In the genomic region with DNA sequence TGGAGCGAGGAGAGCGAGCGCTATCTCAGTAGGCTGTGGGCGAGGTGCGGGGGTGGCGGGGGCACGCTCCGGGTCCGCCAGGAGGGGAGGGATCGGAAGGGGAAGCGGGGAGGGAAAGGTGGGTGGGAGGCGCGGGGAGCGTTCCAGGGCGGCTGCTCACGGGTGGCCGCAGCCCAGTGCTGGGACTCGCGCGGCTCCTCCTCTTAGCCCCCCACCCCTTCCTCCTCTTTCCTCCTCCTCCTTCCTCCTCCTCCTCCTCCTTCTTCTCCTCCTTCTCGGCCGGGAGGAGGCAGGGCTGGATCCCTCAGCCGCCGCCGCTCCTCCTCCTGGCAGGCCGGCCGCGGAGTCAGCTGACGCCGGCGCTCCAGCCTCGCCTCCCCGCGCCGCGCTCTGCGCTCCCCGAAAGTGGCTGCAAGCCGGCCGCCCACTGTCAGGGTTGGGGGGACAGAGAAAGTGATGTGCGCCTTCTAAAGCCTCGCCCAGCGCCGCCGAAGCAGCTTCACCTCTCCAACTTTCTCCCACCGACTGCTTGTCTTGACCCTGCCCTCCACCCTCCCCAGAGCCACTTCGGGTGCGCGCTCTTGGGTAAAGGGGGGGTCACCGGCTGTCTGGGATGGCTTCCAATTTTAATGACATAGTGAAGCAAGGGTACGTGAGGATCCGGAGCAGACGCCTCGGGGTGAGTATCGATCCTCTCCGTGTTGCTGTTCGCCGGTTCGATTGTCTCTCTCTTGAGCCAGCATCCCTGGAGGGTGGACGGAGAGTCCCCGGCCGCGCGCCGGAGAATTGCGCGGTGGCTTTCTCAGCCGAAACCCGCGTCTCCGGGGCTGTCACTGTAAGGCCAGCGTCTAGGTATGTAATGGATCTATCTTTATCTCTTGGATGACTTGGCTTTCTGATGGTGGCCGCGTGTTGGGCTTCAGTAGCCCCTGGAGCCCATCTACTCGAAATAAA, we compare ENCODE assay signal across 8 cellular contexts. TPM values are rescaled to one million over a fixed set of nuclear protein-coding genes. Genes with fewer than 3 reads are reported as not detected.
DNase-seq lines count a peak whose midpoint lies in the region; TF ChIP-seq lines count a peak whose summit lies in the region.

DOK5 (plus strand) TSS at position 260 of the 954 bp plus-strand sequence; CDS start at position 614, 354 bp downstream.

- intact Hi-C loops in breast epithelium (cut with DNase I; ENCODE audit: low total_unique reads) (no loop called here), MCF 10A (cut with micrococcal nuclease) (no loop called here), vagina (cut with DNase I) (no loop called here)

- no peaks in the 10 kb centered on the region for H3K9me3 ChIP-seq in breast epithelium
- no peaks in the 10 kb centered on the region for H3K9me3 ChIP-seq in vagina

- no peaks in the 10 kb centered on the region for H3K4me1 ChIP-seq in breast epithelium
- H3K4me1 ChIP-seq in vagina, result peaks cover 7% of the 10 kb centered on the region

- DNase-seq in breast epithelium (ENCODE audit: low spot score in 2 of 2), result no peak
- DNase-seq in MCF 10A (ENCODE audit: unreplicated experiment), result no peak
- DNase-seq in fibroblast of pulmonary artery (ENCODE audit: low read depth), result peak; percentile 64
- peak; percentile 14 for DNase-seq in myocyte (ENCODE audit: low read depth)
- DNase-seq in vagina (ENCODE audit: extremely low spot score in 2 of 2), result peak in 1 of 2 donors; percentile 67
- no peak for DNase-seq in GM20000 (ENCODE audit: low spot score)
- DNase-seq in stimulated activated CD4-positive, alpha-beta T cell treated with anti-CD3 and anti-CD28 coated beads, Interleukin-4, amount 100 ng/mL, for 4 hours, result no peak
- no peak for DNase-seq in activated naive CD4-positive, alpha-beta T cell treated with anti-CD3 and anti-CD28 coated beads, Interleukin-2, amount 10 ng/mL, durations not matched to agents 7 days and 5 days

- H3K36me3 ChIP-seq in breast epithelium (no peaks in the 10 kb centered on the region), vagina (no peaks in the 10 kb centered on the region)

- H3K27me3 Mint-ChIP-seq in MCF 10A (ENCODE audit: insufficient read depth, unreplicated experiment), result peaks cover 53% of the 10 kb centered on the region
- peaks cover 41% of the 10 kb centered on the region for H3K27me3 Mint-ChIP-seq in activated naive CD4-positive, alpha-beta T cell treated with anti-CD3 and anti-CD28 coated beads, Interleukin-2, amount 10 ng/mL, durations not matched to agents 7 days and 5 days

- no TSS peak for BruUV-seq in MCF 10A (replicated peaks; lab: Mats Ljungman, UMichigan)

- H3K27ac ChIP-seq in breast epithelium (peak within 1 kb of the TSS; percentile 48 to 59), vagina (no peak within 1 kb of the TSS)

- POLR2A ChIA-PET in MCF 10A (lab: Yijun Ruan, JAX), result no interaction called here

- no peaks in the 10 kb centered on the region for H3K9me3 Mint-ChIP-seq in MCF 10A (ENCODE audit: unreplicated experiment)
- H3K9me3 Mint-ChIP-seq in activated naive CD4-positive, alpha-beta T cell treated with anti-CD3 and anti-CD28 coated beads, Interleukin-2, amount 10 ng/mL, durations not matched to agents 7 days and 5 days, result no peaks in the 10 kb centered on the region

- H3K27me3 ChIP-seq in breast epithelium (peaks cover 0 to 12% of the 10 kb centered on the region in 2 donors), vagina (no peaks in the 10 kb centered on the region)

- TF ChIP-seq CTCF in breast epithelium (IDR thresholded peaks at IDR 0.05) (no peak), MCF 10A (IDR thresholded peaks at IDR 0.05; ENCODE audit: unreplicated experiment) (no peak), fibroblast of pulmonary artery (IDR thresholded peaks at IDR 0.05; ENCODE audit: low read length, missing control alignments) (no peak), vagina (IDR thresholded peaks at IDR 0.05) (no peak), GM20000 (IDR thresholded peaks at IDR 0.05; ENCODE audit: extremely low read depth, missing control alignments) (no peak)

- H3K4me3 Mint-ChIP-seq in MCF 10A (ENCODE audit: unreplicated experiment), result no peak within 1 kb of the TSS
- H3K4me3 Mint-ChIP-seq in activated naive CD4-positive, alpha-beta T cell treated with anti-CD3 and anti-CD28 coated beads, Interleukin-2, amount 10 ng/mL, durations not matched to agents 7 days and 5 days, result no peak within 1 kb of the TSS

- TF ChIP-seq POLR2A in breast epithelium (IDR thresholded peaks at IDR 0.05), result no peak
- no peak for TF ChIP-seq POLR2A in vagina (IDR thresholded peaks at IDR 0.05)

- H3K27ac Mint-ChIP-seq in MCF 10A (ENCODE audit: low read depth, unreplicated experiment), result no peak within 1 kb of the TSS
- no peak within 1 kb of the TSS for H3K27ac Mint-ChIP-seq in activated naive CD4-positive, alpha-beta T cell treated with anti-CD3 and anti-CD28 coated beads, Interleukin-2, amount 10 ng/mL, durations not matched to agents 7 days and 5 days

- H3K4me1 Mint-ChIP-seq in MCF 10A (ENCODE audit: insufficient read depth, unreplicated experiment), result no peaks in the 10 kb centered on the region
- no peaks in the 10 kb centered on the region for H3K4me1 Mint-ChIP-seq in activated naive CD4-positive, alpha-beta T cell treated with anti-CD3 and anti-CD28 coated beads, Interleukin-2, amount 10 ng/mL, durations not matched to agents 7 days and 5 days

- peak within 1 kb of the TSS; percentile 65 to 72 (median 66) for H3K4me3 ChIP-seq in breast epithelium
- H3K4me3 ChIP-seq in fibroblast of pulmonary artery (replicated peaks; ENCODE audit: low read depth, low read length), result peak within 1 kb of the TSS; percentile 75
- H3K4me3 ChIP-seq in vagina, result peak within 1 kb of the TSS; percentile 45 to 51

- no peaks in the 10 kb centered on the region for H3K36me3 Mint-ChIP-seq in MCF 10A (ENCODE audit: insufficient read depth, unreplicated experiment)
- no peaks in the 10 kb centered on the region for H3K36me3 Mint-ChIP-seq in activated naive CD4-positive, alpha-beta T cell treated with anti-CD3 and anti-CD28 coated beads, Interleukin-2, amount 10 ng/mL, durations not matched to agents 7 days and 5 days

- CTCF ChIA-PET in MCF 10A (lab: Yijun Ruan, JAX), result interaction anchor here (0.6 kb wide), 1 partner anchor 257 kb away, joined by 3 read pairs; no protein-coding TSS in a partner anchor
- CTCF ChIA-PET in activated naive CD4-positive, alpha-beta T cell treated with anti-CD3 and anti-CD28 coated beads, Interleukin-2, amount 10 ng/mL, durations not matched to agents 7 days and 5 days (lab: Charles Lee), result no interaction called here

RNA-seq across cellular contexts. Expression of gene DOK5, which starts in this region (rescaled TPM):
- total RNA-seq in breast epithelium (1 to 10 TPM; 2.0 to 4.0 (median 3.4) TPM), MCF 10A (2022) (not detected in 2 replicates), myocyte (0.10 and 0.96 TPM in 2 replicates), vagina (2.5 TPM)
- 2.4 TPM for polyA plus RNA-seq in myocyte (2012)

Comparison
In these comparisons a context has a peak if more than half of its experiments do, and no peak if none do; other contexts are left out.
1. DNase-seq: peak in fibroblast of pulmonary artery (single experiment) and myocyte (single experiment); none in breast epithelium (0 of 2), MCF 10A (single experiment), GM20000 (single experiment), stimulated activated CD4-positive, alpha-beta T cell treated with anti-CD3 and anti-CD28 coated beads, Interleukin-4, amount 100 ng/mL, for 4 hours (0 of 2) and activated naive CD4-positive, alpha-beta T cell treated with anti-CD3 and anti-CD28 coated beads, Interleukin-2, amount 10 ng/mL, durations not matched to agents 7 days and 5 days (single experiment).
2. Peak in every context shown above with its lines, with median percentiles within 50 percentile points of each other: H3K4me3 ChIP-seq.